In genomic region chr10:103918053-103918846, GRCh38 we compare ENCODE assay signal across 8 cellular contexts. TPM values are rescaled to one million over a fixed set of nuclear protein-coding genes. Genes with fewer than 3 reads are reported as not detected.
DNase-seq lines count a peak whose midpoint lies in the region; ATAC-seq lines count a peak whose summit lies in the region.

A gene with protein sequence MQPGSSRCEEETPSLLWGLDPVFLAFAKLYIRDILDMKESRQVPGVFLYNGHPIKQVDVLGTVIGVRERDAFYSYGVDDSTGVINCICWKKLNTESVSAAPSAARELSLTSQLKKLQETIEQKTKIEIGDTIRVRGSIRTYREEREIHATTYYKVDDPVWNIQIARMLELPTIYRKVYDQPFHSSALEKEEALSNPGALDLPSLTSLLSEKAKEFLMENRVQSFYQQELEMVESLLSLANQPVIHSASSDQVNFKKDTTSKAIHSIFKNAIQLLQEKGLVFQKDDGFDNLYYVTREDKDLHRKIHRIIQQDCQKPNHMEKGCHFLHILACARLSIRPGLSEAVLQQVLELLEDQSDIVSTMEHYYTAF (minus strand): TSS chr10:103918184. CDS start chr10:103917594, 590 bp downstream.

- POLR2A ChIA-PET in activated CD8-positive, alpha-beta memory T cell treated with anti-CD3 and anti-CD28 coated beads for 36 hours (lab: Charles Lee), result interaction anchor here (0.6 to 2.2 kb wide), 3 partner anchors 10 to 204 kb away, joined by 3 to 16 read pairs (median 6); no protein-coding TSS in a partner anchor

- DNase-seq in CMK (ENCODE audit: low read depth) (peak; percentile 97), HS-5 (ENCODE audit: low read depth) (peak; percentile 77), memory B cell (ENCODE audit: low spot score in 2 of 2) (peak; percentile 83 to 91)
- DNase-seq in NK-92 treated with Interleukin-12 subunit alpha and Interleukin-12 subunit beta, amount 100 ng/mL, for 24 hours (lab: John Stamatoyannopoulos, UW), result peak; percentile 100
- peak; percentile 93 to 94 (median 94) for DNase-seq in effector memory CD4-positive, alpha-beta T cell
- DNase-seq in stimulated activated CD8-positive, alpha-beta memory T cell treated with anti-CD3 and anti-CD28 coated beads, Interleukin-12 subunit alpha, Interleukin-12 subunit beta, amount 100 ng/mL, for 24 hours (ENCODE audit: extremely low read depth), result peak; percentile 91

- peak within 1 kb of the TSS; percentile 64 for H3K4me3 ChIP-seq in effector memory CD4-positive, alpha-beta T cell (ENCODE audit: insufficient read depth, low read depth, low read length, poor library complexity, severe bottlenecking)

- no peaks in the 10 kb centered on the region for H3K27me3 ChIP-seq in effector memory CD4-positive, alpha-beta T cell (replicated peaks; ENCODE audit: control insufficient read depth, insufficient read depth, low read length, poor library complexity, severe bottlenecking)

- ATAC-seq in GM19468 (IDR thresholded peaks at IDR 0.05; ENCODE audit: extremely low read depth, unreplicated experiment) (peak; percentile 74), memory B cell (ENCODE audit: low read depth) (peak; percentile 92)

- H3K36me3 Mint-ChIP-seq in memory B cell, result peaks cover 10% of the 10 kb centered on the region

- H3K9me3 ChIP-seq in effector memory CD4-positive, alpha-beta T cell (ENCODE audit: control insufficient read depth, low read length), result peaks cover 6% of the 10 kb centered on the region

- no peaks in the 10 kb centered on the region for H3K9me3 Mint-ChIP-seq in memory B cell

- no peaks in the 10 kb centered on the region for H3K27me3 Mint-ChIP-seq in memory B cell

- peaks cover 19% of the 10 kb centered on the region for H3K4me1 ChIP-seq in effector memory CD4-positive, alpha-beta T cell (ENCODE audit: control insufficient read depth, insufficient read depth, low read length, poor library complexity, severe bottlenecking)

- H3K27ac Mint-ChIP-seq in memory B cell, result peak within 1 kb of the TSS; percentile 89

- peak within 1 kb of the TSS; percentile 97 for H3K4me3 Mint-ChIP-seq in memory B cell

- H3K4me1 Mint-ChIP-seq in memory B cell, result peaks cover 17% of the 10 kb centered on the region

- H3K27ac ChIP-seq in effector memory CD4-positive, alpha-beta T cell (ENCODE audit: insufficient read depth, low read length, poor library complexity, severe bottlenecking), result peak within 1 kb of the TSS; percentile 78

- no peaks in the 10 kb centered on the region for H3K36me3 ChIP-seq in effector memory CD4-positive, alpha-beta T cell (ENCODE audit: control insufficient read depth, insufficient read depth, low read length)

- CTCF ChIA-PET in activated CD8-positive, alpha-beta memory T cell treated with anti-CD3 and anti-CD28 coated beads for 36 hours (lab: Charles Lee), result interaction anchor here (1.3 kb wide), 1 partner anchor 13 kb away, joined by 3 read pairs; no protein-coding TSS in a partner anchor

RNA-seq across cellular contexts. Expression of the gene that starts here (rescaled TPM):
- 10 to 100 TPM; 21.1 to 22.5 TPM for total RNA-seq in activated CD8-positive, alpha-beta memory T cell treated with anti-CD3 and anti-CD28 coated beads for 36 hours

Comparison
In these comparisons a context has a peak if more than half of its experiments do, and no peak if none do; other contexts are left out.
1. Peak in every context shown above with its lines: DNase-seq, ATAC-seq, H3K4me3 ChIP-seq and H3K27ac ChIP-seq.